ENCODE assay signal across 11 cellular contexts in genomic region chr3:125042725-125043406, GRCh38. TPM values are rescaled to one million over a fixed set of nuclear protein-coding genes. Genes with fewer than 3 reads are reported as not detected.
DNase-seq lines count a peak whose midpoint lies in the region; ATAC-seq and TF ChIP-seq lines count a peak whose summit lies in the region.
"Had no signal": no experiment of that assay in that cellular context is flagged by ENCODE, and none has a peak within 500 bp of the region (broad histone marks: within the 10 kb centered on the region; RNA-seq: fewer than 3 reads in every experiment).

No MANE protein-coding gene starts in this region.

- TF ChIP-seq EP300 in upper lobe of left lung (IDR thresholded peaks at IDR 0.05): no peak

- peak overlapping the region; percentile 15 for H2AFZ ChIP-seq in neuronal stem cell (ENCODE audit: low read length)

- H3K18ac ChIP-seq in neuronal stem cell (ENCODE audit: low read length): peak overlapping the region; percentile 91

- no peak overlapping the region for H3K4me2 ChIP-seq in neuronal stem cell (ENCODE audit: insufficient read depth, low read length, poor library complexity, severe bottlenecking)

- no peak overlapping the region for H2AK5ac ChIP-seq in neuronal stem cell (ENCODE audit: low read depth, low read length)

- no peak overlapping the region for H4K91ac ChIP-seq in neuronal stem cell (ENCODE audit: low read depth, low read length, poor library complexity)

- no peak for TF ChIP-seq CTCF in ascending aorta (IDR thresholded peaks at IDR 0.05)
- no peak for TF ChIP-seq CTCF in upper lobe of left lung (IDR thresholded peaks at IDR 0.05)

- peak in 1 of 2 donors; percentile 86 for DNase-seq in ascending aorta (ENCODE audit: low spot score in 2 of 2)
- peak; percentile 69 for DNase-seq in Right ventricle myocardium superior
- no peak for DNase-seq in neuronal stem cell (ENCODE audit: low spot score)
- DNase-seq in upper lobe of left lung: peak in 1 of 2 donors; percentile 31
- no peak for DNase-seq in activated T-cell treated with anti-CD3 and anti-CD28 coated beads for 4 hours
- DNase-seq in NCI-H2081 (lab: John Stamatoyannopoulos, UW): no peak
- DNase-seq: KBM-7 had no signal

- intact Hi-C loops in ascending aorta (cut with DNase I) (loop anchor here (1.0 to 2.0 kb wide), 2 partner anchors 9 to 14 kb away; no protein-coding TSS in a partner anchor), Right ventricle myocardium superior (cut with DNase I) (no loop called here)

- H3K9ac ChIP-seq in neuronal stem cell (ENCODE audit: low read depth, low read length, poor library complexity): no peak overlapping the region

- ATAC-seq in Right ventricle myocardium superior (ENCODE audit: poor library complexity): peak; percentile 79
- ATAC-seq in upper lobe of left lung (ENCODE audit: low FRiP score in 2 of 2): peak in 1 of 2 donors; percentile 72
- no peak for ATAC-seq in HG02610 (IDR thresholded peaks at IDR 0.05; ENCODE audit: unreplicated experiment)
- ATAC-seq in GM21360 (IDR thresholded peaks at IDR 0.05; ENCODE audit: unreplicated experiment): no peak
- ATAC-seq: activated T-helper 17 cell treated with anti-CD3 and anti-CD28 coated beads, Interleukin-2, amount 50 U/mL, for 72 hours had no signal

- no peak overlapping the region for H4K8ac ChIP-seq in neuronal stem cell (ENCODE audit: low read depth, low read length)

- TF ChIP-seq POLR2A in upper lobe of left lung (IDR thresholded peaks at IDR 0.05): no peak

- H3K79me1 ChIP-seq in neuronal stem cell (ENCODE audit: low read depth, low read length): no peaks in the 10 kb centered on the region

- no peaks in the 10 kb centered on the region for H3K27me3 ChIP-seq in ascending aorta
- H3K27me3 ChIP-seq in neuronal stem cell (ENCODE audit: control insufficient read depth in 3 of 3, insufficient read depth in 3 of 3, low read depth in 1 of 3, low read length in 3 of 3): no peaks in the 10 kb centered on the region
- H3K27me3 ChIP-seq in upper lobe of left lung: no peaks in the 10 kb centered on the region

- H3K4me1 ChIP-seq in ascending aorta (peaks cover 25 to 68% of the 10 kb centered on the region in 2 donors), neuronal stem cell (ENCODE audit: control insufficient read depth in 2 of 2, insufficient read depth in 1 of 2, low read depth in 1 of 2, low read length in 2 of 2) (peaks cover 38 to 42% of the 10 kb centered on the region in 2 donors), upper lobe of left lung (peaks cover 66 to 88% (median 72%) of the 10 kb centered on the region in 4 donors)

- H3K4ac ChIP-seq in neuronal stem cell (ENCODE audit: low read length): no peak overlapping the region

- no CpG with 5 or more reads among the region's 17 CpGs for WGBS in neuronal stem cell (ENCODE audit: extremely low coverage in 2 of 2, insufficient read length in 2 of 2, insufficient replicate concordance in 1 of 2), 2 donors
- WGBS in upper lobe of left lung, 2 donors: 47 to 55% methylated on average over 17 of the region's 17 CpGs

- H3K23ac ChIP-seq in neuronal stem cell (ENCODE audit: low read depth, low read length, poor library complexity): no peak overlapping the region

- H3K9me3 ChIP-seq in ascending aorta: no peaks in the 10 kb centered on the region
- H3K9me3 ChIP-seq in neuronal stem cell (replicated peaks in 1 of 2; ENCODE audit: control insufficient read depth in 2 of 2, insufficient read depth in 1 of 2, low read depth in 1 of 2, low read length in 2 of 2): peaks cover 0 to 3% of the 10 kb centered on the region in 2 donors
- H3K9me3 ChIP-seq in upper lobe of left lung: no peaks in the 10 kb centered on the region
- H3K9me3 ChIP-seq: mucosa of descending colon had no signal

- H2BK120ac ChIP-seq in neuronal stem cell (ENCODE audit: low read depth, low read length): no peak overlapping the region

- H2BK5ac ChIP-seq in neuronal stem cell (ENCODE audit: low read length): peak overlapping the region; percentile 22

- H3K27ac ChIP-seq in ascending aorta (peak overlapping the region; percentile 94 to 95), neuronal stem cell (replicated peaks; ENCODE audit: low read length) (peak overlapping the region; percentile 31), upper lobe of left lung (peak overlapping the region; percentile 79 to 94 (median 82))

- peak overlapping the region; percentile 16 for H2BK15ac ChIP-seq in neuronal stem cell (ENCODE audit: low read length)

- no peaks in the 10 kb centered on the region for H3K36me3 ChIP-seq in ascending aorta
- peaks cover 0 to 12% of the 10 kb centered on the region in 2 donors for H3K36me3 ChIP-seq in neuronal stem cell (replicated peaks in 1 of 2; ENCODE audit: control insufficient read depth in 2 of 2, insufficient read depth in 2 of 2, low read length in 2 of 2)
- peaks cover 0 to 7% (median 0%) of the 10 kb centered on the region in 4 donors for H3K36me3 ChIP-seq in upper lobe of left lung

- no peak overlapping the region for H2BK12ac ChIP-seq in neuronal stem cell (ENCODE audit: low read length)

- H3K4me3 ChIP-seq in ascending aorta (peak overlapping the region; percentile 37 to 52), neuronal stem cell (ENCODE audit: low read length in 2 of 2) (no peak overlapping the region), upper lobe of left lung (peak overlapping the region in 1 of 4 donors; percentile 9)
- H3K4me3 ChIP-seq: mucosa of descending colon had no signal

- no peak overlapping the region for H3K14ac ChIP-seq in neuronal stem cell (ENCODE audit: low read length)

RNA-seq across cellular contexts. Expression of gene HEG1, which starts 12.9 kb away (rescaled TPM):
- total RNA-seq in ascending aorta: 153 TPM
- 91.1 TPM for total RNA-seq in Right ventricle myocardium superior
- 10.1 TPM for polyA plus RNA-seq in neuronal stem cell (2013, experiment 1 of 2)
- polyA plus RNA-seq in neuronal stem cell (2013, experiment 2 of 2): 9.8 TPM
- 100 to 1,000 TPM in 3 of 6 donors, 10 to 100 TPM in 3; 45.1 to 168 (median 100) TPM for total RNA-seq in upper lobe of left lung

Comparison
In these comparisons a context has a peak if more than half of its experiments do, and no peak if none do; other contexts are left out.
1. H3K27ac ChIP-seq: peak in every context shown above with its lines; median percentile 94 in ascending aorta; 82 in upper lobe of left lung; 31 in neuronal stem cell.
2. H3K4me3 ChIP-seq: peak in ascending aorta (2 of 2); none in neuronal stem cell (0 of 2).